ENCODE assay signal across 8 cellular contexts in the genomic region with DNA sequence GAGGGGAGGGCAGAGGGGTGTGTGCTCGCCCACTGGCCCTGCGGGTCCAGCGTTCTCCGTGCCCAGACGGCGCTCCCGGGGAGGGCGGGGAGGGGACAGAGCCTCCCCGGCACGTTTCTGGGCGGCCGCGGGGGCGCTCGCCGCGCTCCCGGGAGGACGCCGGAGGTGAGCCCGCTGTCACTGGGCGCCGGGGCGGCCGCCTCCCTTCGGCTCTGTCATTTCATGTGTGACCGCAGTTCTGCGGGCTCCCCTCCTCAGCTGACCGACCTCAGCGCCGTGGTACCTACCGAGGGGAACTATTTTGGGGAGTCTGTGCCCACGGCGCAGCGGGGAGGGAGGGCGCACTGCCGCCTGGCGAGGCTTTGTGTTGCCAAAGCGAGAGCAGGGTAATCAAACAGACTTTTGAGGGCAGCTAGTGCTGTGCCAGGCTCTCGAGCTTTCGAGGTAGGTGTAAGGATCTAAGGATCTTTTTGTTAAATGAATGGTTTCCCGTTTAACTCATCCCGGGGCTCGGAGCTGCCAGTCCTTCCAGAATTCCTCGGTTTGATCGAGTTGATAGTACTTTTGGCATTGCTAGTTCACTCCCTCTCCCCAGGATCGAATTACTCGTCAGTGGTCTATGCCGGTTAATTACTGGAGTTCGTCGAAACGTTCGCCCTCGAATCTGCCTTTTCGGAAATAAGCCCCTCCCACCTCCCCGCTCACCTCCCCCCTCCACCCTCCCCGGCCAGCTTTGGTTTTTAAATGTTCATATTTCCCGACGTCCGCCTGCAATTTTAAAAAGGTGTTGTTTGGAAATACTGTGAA. TPM values are rescaled to one million over a fixed set of nuclear protein-coding genes. Genes with fewer than 3 reads are reported as not detected.
DNase-seq lines count a peak whose midpoint lies in the region; ATAC-seq and TF ChIP-seq lines count a peak whose summit lies in the region.

No MANE protein-coding gene starts in this region.

- no peaks in the 10 kb centered on the region for H3K27me3 Mint-ChIP-seq in CD4-positive, alpha-beta T cell

- no peak for TF ChIP-seq EP300 in gastroesophageal sphincter (IDR thresholded peaks at IDR 0.05)

- H3K27ac Mint-ChIP-seq in CD4-positive, alpha-beta T cell: peak overlapping the region; percentile 91

- in situ Hi-C loops in Panc1 (cut with HindIII; ENCODE audit: low pct_unique_long_range_greater_than_20kb, low sequenced_read_pairs): no loop called here

- peak overlapping the region; percentile 98 for H3K27ac ChIP-seq in CD4-positive, alpha-beta T cell (ENCODE audit: low read depth, low read length)
- H3K27ac ChIP-seq in Panc1 (ENCODE audit: low read length) (peak overlapping the region; percentile 100), gastroesophageal sphincter (peak overlapping the region; percentile 95 to 99 (median 96)), neutrophil (peak overlapping the region; percentile 77), thymus (ENCODE audit: low read depth) (peak overlapping the region; percentile 99)

- BruUV-seq in Panc1 (replicated peaks; lab: Mats Ljungman, UMichigan): no TSS peak

- H3K4me1 ChIP-seq in Panc1 (ENCODE audit: control insufficient read depth, insufficient read depth, low read length) (peaks cover 54% of the 10 kb centered on the region), gastroesophageal sphincter (peaks cover 8 to 55% (median 11%) of the 10 kb centered on the region in 3 donors), neutrophil (ENCODE audit: control insufficient read depth in 1 of 2, insufficient read depth in 1 of 2, low read depth in 1 of 2, low read length in 1 of 2) (peaks cover 55 to 56% of the 10 kb centered on the region in 2 experiments), thymus (ENCODE audit: control insufficient read depth, insufficient read depth, low read length) (peaks cover 5% of the 10 kb centered on the region)

- POLR2A ChIA-PET in CD4-positive, alpha-beta T cell (lab: Charles Lee): interaction anchor here (0.7 to 8.1 kb wide), 34 partner anchors 13 to 1997 kb away, joined by 3 to 103 read pairs (median 5); a partner anchor contains a TSS
- POLR2A ChIA-PET in Panc1 (lab: Charles Lee): interaction anchor here (0.5 to 0.7 kb wide), 4 partner anchors 13 to 362 kb away, joined by 3 to 10 read pairs (median 6); no protein-coding TSS in a partner anchor

- H3K27me3 ChIP-seq in CD4-positive, alpha-beta T cell (ENCODE audit: control insufficient read depth, insufficient read depth, low read length): no peaks in the 10 kb centered on the region
- no peaks in the 10 kb centered on the region for H3K27me3 ChIP-seq in Panc1 (ENCODE audit: control insufficient read depth, insufficient read depth, low read length)
- no peaks in the 10 kb centered on the region for H3K27me3 ChIP-seq in gastroesophageal sphincter
- H3K27me3 ChIP-seq in neutrophil: peaks cover 11% of the 10 kb centered on the region
- no peaks in the 10 kb centered on the region for H3K27me3 ChIP-seq in thymus (ENCODE audit: control insufficient read depth, insufficient read depth)

- peak overlapping the region; percentile 62 to 93 for H3K4me3 ChIP-seq in Panc1 (ENCODE audit: low read depth in 2 of 2, low read length in 2 of 2)
- H3K4me3 ChIP-seq in gastroesophageal sphincter: peak overlapping the region; percentile 72 to 89
- H3K4me3 ChIP-seq in neutrophil (ENCODE audit: low read depth in 1 of 2, low read length in 1 of 2): peak overlapping the region; percentile 84 to 96
- H3K4me3 ChIP-seq in thymus (ENCODE audit: low read length): peak overlapping the region; percentile 91

- peak overlapping the region; percentile 94 for H3K4me3 Mint-ChIP-seq in CD4-positive, alpha-beta T cell

- WGBS in gastroesophageal sphincter (ENCODE audit: low coverage in 1 of 2), 2 donors: 0 to 1% methylated on average over 11 to 19 of the region's 60 CpGs
- under 1% methylated on average over 60 of the region's 60 CpGs for WGBS in thymus

- H3K9me3 Mint-ChIP-seq in CD4-positive, alpha-beta T cell: no peaks in the 10 kb centered on the region

- CTCF ChIA-PET in CD4-positive, alpha-beta T cell (lab: Charles Lee): interaction anchor here (0.6 to 3.8 kb wide), 15 partner anchors 22 to 534 kb away, joined by 3 to 14 read pairs (median 4); no protein-coding TSS in a partner anchor
- CTCF ChIA-PET in Panc1 (lab: Charles Lee): interaction anchor here (0.6 to 1.1 kb wide), 5 partner anchors 20 to 855 kb away, joined by 3 to 6 read pairs (median 4); no protein-coding TSS in a partner anchor

- H3K36me3 ChIP-seq in Panc1 (ENCODE audit: control insufficient read depth, insufficient read depth, low read length) (no peaks in the 10 kb centered on the region; the same call in 1 of the 2 replicates), gastroesophageal sphincter (no peaks in the 10 kb centered on the region), neutrophil (no peaks in the 10 kb centered on the region), thymus (ENCODE audit: control insufficient read depth, insufficient read depth) (no peaks in the 10 kb centered on the region)

- peaks cover 51% of the 10 kb centered on the region for H3K4me1 Mint-ChIP-seq in CD4-positive, alpha-beta T cell (ENCODE audit: low read depth)

- TF ChIP-seq CTCF in CD4-positive, alpha-beta T cell (IDR thresholded peaks at IDR 0.05): peak; percentile 49
- TF ChIP-seq CTCF in Panc1 (IDR thresholded peaks at IDR 0.05) (peak; percentile 48; the same call in 1 of the 2 replicates), gastroesophageal sphincter (IDR thresholded peaks at IDR 0.05) (peak in 3 of 4 experiments; percentile 17 to 50 (median 26)), neutrophil (IDR thresholded peaks at IDR 0.05) (peak; percentile 31)

- intact Hi-C loops in CD4-positive, alpha-beta T cell (cut with DNase I, micrococcal nuclease): loop anchor here (2.0 to 10.0 kb wide), 5 partner anchors 134 to 911 kb away; a partner anchor contains a TSS
- intact Hi-C loops in Panc1 (cut with micrococcal nuclease; ENCODE audit: unreplicated experiment): loop anchor here (5.0 to 10.0 kb wide), 2 partner anchors 144 to 361 kb away; a partner anchor contains a TSS

- ATAC-seq in CD4-positive, alpha-beta T cell (ENCODE audit: poor library complexity): peak; percentile 33
- ATAC-seq in GM19372 (IDR thresholded peaks at IDR 0.05; ENCODE audit: low read depth, unreplicated experiment): peak; percentile 42
- ATAC-seq in HG03469 (IDR thresholded peaks at IDR 0.05; ENCODE audit: unreplicated experiment): peak; percentile 43
- ATAC-seq in Panc1: peak; percentile 52
- ATAC-seq in gastroesophageal sphincter: peak; percentile 46

- H3K9me3 ChIP-seq in CD4-positive, alpha-beta T cell (ENCODE audit: control insufficient read depth, low read length): no peaks in the 10 kb centered on the region
- H3K9me3 ChIP-seq in Panc1 (ENCODE audit: control insufficient read depth, insufficient read depth, low read depth, low read length): no peaks in the 10 kb centered on the region
- H3K9me3 ChIP-seq in gastroesophageal sphincter: no peaks in the 10 kb centered on the region
- no peaks in the 10 kb centered on the region for H3K9me3 ChIP-seq in neutrophil
- no peaks in the 10 kb centered on the region for H3K9me3 ChIP-seq in thymus (ENCODE audit: control insufficient read depth)

- DNase-seq in CD4-positive, alpha-beta T cell: peak; percentile 42 to 66 (median 60)
- DNase-seq in Panc1 (ENCODE audit: low read depth, low spot score): no peak
- DNase-seq in activated naive CD4-positive, alpha-beta T cell (lab: John Stamatoyannopoulos, UW): peak; percentile 44 to 74 (median 58)

- peaks cover 30% of the 10 kb centered on the region for H3K36me3 Mint-ChIP-seq in CD4-positive, alpha-beta T cell (ENCODE audit: low read depth)

- TF ChIP-seq POLR2A in gastroesophageal sphincter (IDR thresholded peaks at IDR 0.05): peak; percentile 42 to 43

RNA-seq across cellular contexts. Expression of a gene that starts 1.9 kb away (rescaled TPM):
- total RNA-seq in CD4-positive, alpha-beta T cell: 10 to 100 TPM; 49.2 to 51.3 TPM
- 22.7 TPM for total RNA-seq in Panc1 (2021; ENCODE audit: unreplicated experiment)
- 7.6 TPM for polyA plus RNA-seq in Panc1 (2012; ENCODE audit: insufficient read length)
- 10 to 100 TPM; 34.7 to 81.4 (median 62.5) TPM for total RNA-seq in gastroesophageal sphincter
- 11.3 TPM for polyA plus RNA-seq in thymus
